Comparison of ENCODE assay signal across 8 cellular contexts in genomic region chr19:3125900-3126524, GRCh38. TPM values are rescaled to one million over a fixed set of nuclear protein-coding genes. Genes with fewer than 3 reads are reported as not detected.
DNase-seq lines count a peak whose midpoint lies in the region; ATAC-seq and TF ChIP-seq lines count a peak whose summit lies in the region.

No MANE protein-coding gene starts in this region.

- H3K27ac Mint-ChIP-seq in activated CD4-positive, alpha-beta memory T cell treated with anti-CD3 and anti-CD28 coated beads, Interleukin-2, amount 10 ng/mL, durations not matched to agents 7 days and 5 days, result no peak overlapping the region
- H3K27ac Mint-ChIP-seq in effector memory CD8-positive, alpha-beta T cell, result no peak overlapping the region
- no peak overlapping the region for H3K27ac Mint-ChIP-seq in nephron

- WGBS in thyroid gland, 2 donors, result 11 to 13% methylated on average over 11 to 14 of the region's 14 CpGs

- DNase-seq in NCI-H2107 (lab: John Stamatoyannopoulos, UW) (peak; percentile 23), thyroid gland (peak; percentile 38 to 68), mesenteric fat pad (ENCODE audit: low spot score) (no peak)
- peak; percentile 68 for DNase-seq in activated CD4-positive, alpha-beta memory T cell treated with anti-CD3 and anti-CD28 coated beads, Interleukin-2, amount 10 ng/mL, durations not matched to agents 7 days and 5 days
- DNase-seq in effector memory CD8-positive, alpha-beta T cell, result peak; percentile 57 to 73 (median 68)

- H3K4me1 Mint-ChIP-seq in activated CD4-positive, alpha-beta memory T cell treated with anti-CD3 and anti-CD28 coated beads, Interleukin-2, amount 10 ng/mL, durations not matched to agents 7 days and 5 days, result peaks cover 21% of the 10 kb centered on the region
- H3K4me1 Mint-ChIP-seq in effector memory CD8-positive, alpha-beta T cell (ENCODE audit: low read depth in 2 of 2), result peaks cover 1 to 4% of the 10 kb centered on the region in 2 donors
- no peaks in the 10 kb centered on the region for H3K4me1 Mint-ChIP-seq in nephron

- H3K36me3 Mint-ChIP-seq in activated CD4-positive, alpha-beta memory T cell treated with anti-CD3 and anti-CD28 coated beads, Interleukin-2, amount 10 ng/mL, durations not matched to agents 7 days and 5 days (ENCODE audit: low read depth), result no peaks in the 10 kb centered on the region
- H3K36me3 Mint-ChIP-seq in effector memory CD8-positive, alpha-beta T cell (ENCODE audit: insufficient read depth), result peaks cover 4% of the 10 kb centered on the region
- no peaks in the 10 kb centered on the region for H3K36me3 Mint-ChIP-seq in nephron (ENCODE audit: low read depth)

- H3K4me3 ChIP-seq in thyroid gland (replicated peaks in 1 of 3), result no peak overlapping the region

- ATAC-seq in effector memory CD8-positive, alpha-beta T cell (replicated peaks), result peak; percentile 95
- ATAC-seq in HG03045 (IDR thresholded peaks at IDR 0.05; ENCODE audit: unreplicated experiment), result no peak

- no peak for TF ChIP-seq POLR2A in thyroid gland (IDR thresholded peaks at IDR 0.05)

- no peaks in the 10 kb centered on the region for H3K9me3 ChIP-seq in thyroid gland

- TF ChIP-seq CTCF in GM12872 (IDR thresholded peaks at IDR 0.05; ENCODE audit: insufficient read depth, low read depth, low read length), result peak; percentile 88
- peak; percentile 57 to 67 (median 65) for TF ChIP-seq CTCF in nephron (IDR thresholded peaks at IDR 0.05; ENCODE audit: unreplicated experiment in 3 of 3)
- TF ChIP-seq CTCF in thyroid gland (IDR thresholded peaks at IDR 0.05), result peak; percentile 25 to 76 (median 68)

- no peaks in the 10 kb centered on the region for H3K4me1 ChIP-seq in thyroid gland

- POLR2A ChIA-PET in activated CD4-positive, alpha-beta memory T cell treated with anti-CD3 and anti-CD28 coated beads, Interleukin-2, amount 10 ng/mL, durations not matched to agents 7 days and 5 days (lab: Charles Lee), result no interaction called here

- CTCF ChIA-PET in activated CD4-positive, alpha-beta memory T cell treated with anti-CD3 and anti-CD28 coated beads, Interleukin-2, amount 10 ng/mL, durations not matched to agents 7 days and 5 days (lab: Charles Lee), result interaction anchor here (0.6 to 4.0 kb wide), 12 partner anchors 12 to 378 kb away, joined by 3 to 22 read pairs (median 4); partner anchors contain the start of gene TLE6

- H3K27ac ChIP-seq in thyroid gland, result no peak overlapping the region

- no peaks in the 10 kb centered on the region for H3K27me3 Mint-ChIP-seq in activated CD4-positive, alpha-beta memory T cell treated with anti-CD3 and anti-CD28 coated beads, Interleukin-2, amount 10 ng/mL, durations not matched to agents 7 days and 5 days
- peaks cover 11 to 15% of the 10 kb centered on the region in 2 donors for H3K27me3 Mint-ChIP-seq in effector memory CD8-positive, alpha-beta T cell
- H3K27me3 Mint-ChIP-seq in nephron (ENCODE audit: low read depth), result no peaks in the 10 kb centered on the region

- H3K27me3 ChIP-seq in thyroid gland, result no peaks in the 10 kb centered on the region

- intact Hi-C loops in thyroid gland (cut with DNase I), result loop anchor here (5.0 kb wide), 1 partner anchor 36 kb away; no protein-coding TSS in a partner anchor

- H3K4me3 Mint-ChIP-seq in activated CD4-positive, alpha-beta memory T cell treated with anti-CD3 and anti-CD28 coated beads, Interleukin-2, amount 10 ng/mL, durations not matched to agents 7 days and 5 days, result no peak overlapping the region
- no peak overlapping the region for H3K4me3 Mint-ChIP-seq in effector memory CD8-positive, alpha-beta T cell
- H3K4me3 Mint-ChIP-seq in nephron, result no peak overlapping the region

- peaks cover 0 to 8% of the 10 kb centered on the region in 2 donors for H3K36me3 ChIP-seq in thyroid gland

- H3K9me3 Mint-ChIP-seq in activated CD4-positive, alpha-beta memory T cell treated with anti-CD3 and anti-CD28 coated beads, Interleukin-2, amount 10 ng/mL, durations not matched to agents 7 days and 5 days, result no peaks in the 10 kb centered on the region
- H3K9me3 Mint-ChIP-seq in effector memory CD8-positive, alpha-beta T cell, result no peaks in the 10 kb centered on the region
- peaks cover 2% of the 10 kb centered on the region for H3K9me3 Mint-ChIP-seq in nephron

RNA-seq across cellular contexts. Expression of gene GNA15, which starts 9.8 kb away (rescaled TPM):
- total RNA-seq in activated CD4-positive, alpha-beta memory T cell treated with anti-CD3 and anti-CD28 coated beads, Interleukin-2, amount 10 ng/mL, durations not matched to agents 7 days and 5 days, result 100 to 1,000 TPM; 140 TPM
- 1 to 10 TPM in 3 of 4 donors, under 1 TPM in 1; 0.88 to 4.6 (median 2.1) TPM for total RNA-seq in thyroid gland
- total RNA-seq in mesenteric fat pad, result 15.4 TPM

RNA-seq across cellular contexts. Expression of gene GNA11, which starts 31.9 kb away (rescaled TPM):
- under 1 TPM; 0.63 to 0.78 TPM for total RNA-seq in activated CD4-positive, alpha-beta memory T cell treated with anti-CD3 and anti-CD28 coated beads, Interleukin-2, amount 10 ng/mL, durations not matched to agents 7 days and 5 days
- total RNA-seq in thyroid gland (10 to 100 TPM; 49.9 to 69.6 (median 63.8) TPM), mesenteric fat pad (54.3 TPM)

RNA-seq across cellular contexts. Expression of gene S1PR4, which starts 52.6 kb away (rescaled TPM):
- total RNA-seq in activated CD4-positive, alpha-beta memory T cell treated with anti-CD3 and anti-CD28 coated beads, Interleukin-2, amount 10 ng/mL, durations not matched to agents 7 days and 5 days, result 100 to 1,000 TPM; 275 to 280 TPM
- total RNA-seq in thyroid gland (1 to 10 TPM; 2.1 to 5.4 (median 3.4) TPM), mesenteric fat pad (5.0 TPM)

RNA-seq across cellular contexts. Expression of gene NCLN, which starts 59.7 kb away (rescaled TPM):
- total RNA-seq in activated CD4-positive, alpha-beta memory T cell treated with anti-CD3 and anti-CD28 coated beads, Interleukin-2, amount 10 ng/mL, durations not matched to agents 7 days and 5 days, result 10 to 100 TPM; 49.6 to 52.0 TPM
- total RNA-seq in thyroid gland (10 to 100 TPM; 30.8 to 48.5 (median 37.2) TPM), mesenteric fat pad (74.6 TPM)

Comparison
In these comparisons a context has a peak if more than half of its experiments do, and no peak if none do; other contexts are left out.
1. RNA of gene GNA11, which starts 31.9 kb away (total RNA-seq): 49.9 to 69.6 TPM in thyroid gland and 54.3 TPM in mesenteric fat pad (single experiment); 0.63 to 0.78 TPM in activated CD4-positive, alpha-beta memory T cell treated with anti-CD3 and anti-CD28 coated beads, Interleukin-2, amount 10 ng/mL, durations not matched to agents 7 days and 5 days; every median in the first group is over 10 times any median in the second.
2. RNA of gene S1PR4, which starts 52.6 kb away (total RNA-seq): 275 to 280 TPM in activated CD4-positive, alpha-beta memory T cell treated with anti-CD3 and anti-CD28 coated beads, Interleukin-2, amount 10 ng/mL, durations not matched to agents 7 days and 5 days; 5.0 TPM in mesenteric fat pad (single experiment) and 2.1 to 5.4 TPM in thyroid gland; every median in the first group is over 10 times any median in the second.
3. Peak in every context shown above with its lines, with median percentiles within 50 percentile points of each other: CTCF ChIP-seq.